In the genomic region with DNA sequence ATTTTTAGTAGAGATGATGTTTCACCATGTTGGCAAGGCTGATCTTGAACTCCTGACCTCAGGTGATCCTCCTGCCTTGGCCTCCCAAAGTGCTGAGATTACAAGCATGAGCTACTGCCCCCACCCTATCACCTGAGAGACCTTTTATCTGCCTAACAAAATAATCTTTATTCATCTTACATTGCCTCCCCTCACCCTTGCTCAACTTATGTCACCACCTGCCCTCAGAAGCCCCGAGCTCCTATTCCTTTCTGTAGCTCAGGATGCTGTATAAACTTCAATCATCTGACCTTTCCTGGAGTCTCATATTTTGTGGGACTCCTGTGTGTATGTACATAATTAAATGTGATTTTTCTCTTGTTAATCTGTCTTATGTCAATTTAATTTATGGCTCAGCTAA, we compare ENCODE assay signal across 20 cellular contexts. TPM values are rescaled to one million over a fixed set of nuclear protein-coding genes. Genes with fewer than 3 reads are reported as not detected.
DNase-seq lines count a peak whose midpoint lies in the region; TF ChIP-seq lines count a peak whose summit lies in the region.
"Had no signal": no experiment of that assay in that cellular context is flagged by ENCODE, and none has a peak within 500 bp of the region (broad histone marks: within the 10 kb centered on the region; RNA-seq: fewer than 3 reads in every experiment).

No MANE protein-coding gene starts in this region.

- H3K4me2 ChIP-seq in mammary epithelial cell (ENCODE audit: insufficient read depth, low read depth, low read length) = no peak overlapping the region
- H3K4me2 ChIP-seq: BLaER1 had no signal

- POLR2A ChIA-PET in MCF 10A (lab: Yijun Ruan, JAX) = interaction anchor here (0.7 to 1.2 kb wide), 2 partner anchors 10 to 17 kb away, joined by 3 to 4 read pairs; no protein-coding TSS in a partner anchor

- WGBS in mammary epithelial cell (ENCODE audit: low coverage, missing lambda C conversion rate) = 100% methylated on average over 1 of the region's 1 CpG

- H4K20me1 ChIP-seq in mammary epithelial cell (ENCODE audit: insufficient read depth, low read length) = no peaks in the 10 kb centered on the region
- H4K20me1 ChIP-seq: BLaER1 had no signal

- intact Hi-C loops in activated CD4-positive, alpha-beta T cell treated with anti-CD3 and anti-CD28 coated beads, Interleukin-2, amount 10 ng/mL, durations not matched to agents 24 days and 14 days (cut with micrococcal nuclease) = no loop called here
- intact Hi-C loops in MCF 10A (cut with micrococcal nuclease) = no loop called here
- intact Hi-C loops in mammary epithelial cell (cut with micrococcal nuclease) = no loop called here

- dilution Hi-C loops in mammary epithelial cell (cut with HindIII; ENCODE audit: low sequenced_read_pairs) = no loop called here

- no peaks in the 10 kb centered on the region for H3K27me3 Mint-ChIP-seq in activated CD4-positive, alpha-beta T cell treated with anti-CD3 and anti-CD28 coated beads, Interleukin-2, amount 10 ng/mL, durations not matched to agents 24 days and 14 days
- H3K27me3 Mint-ChIP-seq in MCF 10A (ENCODE audit: insufficient read depth, unreplicated experiment) = no peaks in the 10 kb centered on the region

- no peaks in the 10 kb centered on the region for H3K36me3 Mint-ChIP-seq in activated CD4-positive, alpha-beta T cell treated with anti-CD3 and anti-CD28 coated beads, Interleukin-2, amount 10 ng/mL, durations not matched to agents 24 days and 14 days (ENCODE audit: low read depth)
- no peaks in the 10 kb centered on the region for H3K36me3 Mint-ChIP-seq in MCF 10A (ENCODE audit: insufficient read depth, unreplicated experiment)
- H3K36me3 Mint-ChIP-seq: CD4-positive, CD25-positive, alpha-beta regulatory T cell; CD8-positive, alpha-beta T cell had no signal

- no peaks in the 10 kb centered on the region for H3K9me3 ChIP-seq in mammary epithelial cell (replicated peaks; ENCODE audit: insufficient read depth, low read length)
- H3K9me3 ChIP-seq in neutrophil = no peaks in the 10 kb centered on the region
- H3K9me3 ChIP-seq: BLaER1, Caco-2 had no signal

- H3K27ac Mint-ChIP-seq in activated CD4-positive, alpha-beta T cell treated with anti-CD3 and anti-CD28 coated beads, Interleukin-2, amount 10 ng/mL, durations not matched to agents 24 days and 14 days = no peak overlapping the region
- peak overlapping the region; percentile 75 for H3K27ac Mint-ChIP-seq in MCF 10A (ENCODE audit: low read depth, unreplicated experiment)
- H3K27ac Mint-ChIP-seq: B cell; CD4-positive, CD25-positive, alpha-beta regulatory T cell; CD8-positive, alpha-beta T cell; H9; HFFc6 had no signal

- H3K4me1 Mint-ChIP-seq in activated CD4-positive, alpha-beta T cell treated with anti-CD3 and anti-CD28 coated beads, Interleukin-2, amount 10 ng/mL, durations not matched to agents 24 days and 14 days = peaks cover 12% of the 10 kb centered on the region
- peaks cover 10% of the 10 kb centered on the region for H3K4me1 Mint-ChIP-seq in MCF 10A (ENCODE audit: insufficient read depth, unreplicated experiment)
- H3K4me1 Mint-ChIP-seq: B cell, H9 had no signal

- H3K4me3 Mint-ChIP-seq in activated CD4-positive, alpha-beta T cell treated with anti-CD3 and anti-CD28 coated beads, Interleukin-2, amount 10 ng/mL, durations not matched to agents 24 days and 14 days = no peak overlapping the region
- no peak overlapping the region for H3K4me3 Mint-ChIP-seq in MCF 10A (ENCODE audit: unreplicated experiment)
- H3K4me3 Mint-ChIP-seq: B cell; CD4-positive, CD25-positive, alpha-beta regulatory T cell; CD8-positive, alpha-beta T cell; H9; HFFc6 had no signal

- H3K36me3 ChIP-seq in mammary epithelial cell (ENCODE audit: insufficient read depth, low read length) = no peaks in the 10 kb centered on the region
- no peaks in the 10 kb centered on the region for H3K36me3 ChIP-seq in neutrophil
- H3K36me3 ChIP-seq: BLaER1 had no signal

- no peak overlapping the region for H2AFZ ChIP-seq in mammary epithelial cell (ENCODE audit: low read depth, low read length)
- H2AFZ ChIP-seq: GM23248 had no signal

- TF ChIP-seq CTCF in MCF 10A (IDR thresholded peaks at IDR 0.05; ENCODE audit: unreplicated experiment) (no peak), mammary epithelial cell (conservative IDR thresholded peaks at IDR 0.05 in 1 of 2, IDR thresholded peaks at IDR 0.05 in 1 of 2; ENCODE audit: extremely low read depth in 1 of 2, insufficient read depth in 1 of 2, low read depth in 1 of 2, low read length in 2 of 2) (no peak), neutrophil (IDR thresholded peaks at IDR 0.05) (no peak)

- H3K9ac ChIP-seq in mammary epithelial cell (ENCODE audit: insufficient read depth, low read length) = no peak overlapping the region
- H3K9ac ChIP-seq: BLaER1, GM23248 had no signal

- H3K27ac ChIP-seq in mammary epithelial cell (ENCODE audit: insufficient read depth, low read depth, low read length) (no peak overlapping the region), neutrophil (peak overlapping the region; percentile 62)
- H3K27ac ChIP-seq: 22Rv1, BLaER1, C4-2B, GM23248 had no signal

- H3K27me3 ChIP-seq in mammary epithelial cell (ENCODE audit: insufficient read depth, low read length) (no peaks in the 10 kb centered on the region), neutrophil (no peaks in the 10 kb centered on the region)
- H3K27me3 ChIP-seq: BLaER1 had no signal

- no peak overlapping the region for H3K4me3 ChIP-seq in mammary epithelial cell (replicated peaks in 1 of 3; ENCODE audit: insufficient read depth in 1 of 3, low read depth in 2 of 3, low read length in 3 of 3)
- no peak overlapping the region for H3K4me3 ChIP-seq in neutrophil (ENCODE audit: low read depth in 1 of 2, low read length in 1 of 2)
- H3K4me3 ChIP-seq: BLaER1, GM12878, GM23248 had no signal

- H3K4me1 ChIP-seq in mammary epithelial cell (ENCODE audit: insufficient read depth, low read length) = no peaks in the 10 kb centered on the region
- H3K4me1 ChIP-seq in neutrophil (ENCODE audit: control insufficient read depth in 1 of 2, insufficient read depth in 1 of 2, low read depth in 1 of 2, low read length in 1 of 2) = peaks cover 54 to 58% of the 10 kb centered on the region in 2 experiments
- H3K4me1 ChIP-seq: BLaER1, Caco-2 had no signal

- no peaks in the 10 kb centered on the region for H3K79me2 ChIP-seq in mammary epithelial cell (ENCODE audit: insufficient read depth, low read length)

- CTCF ChIA-PET in MCF 10A (lab: Yijun Ruan, JAX) (interaction anchor here (0.7 to 1.7 kb wide), 7 partner anchors 17 to 406 kb away, joined by 3 to 8 read pairs (median 3); partner anchors contain the start of gene ENPP6), mammary epithelial cell (lab: Charles Lee; ENCODE audit: low non-redundant PET) (no interaction called here)

- in situ Hi-C loops in mammary epithelial cell (cut with MboI; ENCODE audit: low sequenced_read_pairs in 2 of 2) = no loop called here

- BruUV-seq in MCF 10A (replicated peaks; lab: Mats Ljungman, UMichigan) = no TSS peak
- BruUV-seq in mammary epithelial cell (replicated peaks; lab: Mats Ljungman, UMichigan) = no TSS peak

- DNase-seq in activated CD4-positive, alpha-beta T cell treated with anti-CD3 and anti-CD28 coated beads, Interleukin-2, amount 10 ng/mL, durations not matched to agents 24 days and 14 days = peak; percentile 45
- DNase-seq in activated CD4-positive, alpha-beta T cell treated with anti-CD3 and anti-CD28 coated beads, Interleukin-2, amount 50 U/mL, for 4 hours = no peak
- DNase-seq in MCF 10A (ENCODE audit: unreplicated experiment) = no peak
- DNase-seq in mammary epithelial cell = no peak
- DNase-seq in DMS 273 treated with DMSO at 0.1 percent for 48 hours (lab: John Stamatoyannopoulos, UW) = no peak
- DNase-seq: Caco-2; CD4-positive, CD25-positive, alpha-beta regulatory T cell; CD8-positive, alpha-beta T cell; DMS79; EL; GDM1; H9; HFFc6 had no signal

- no peaks in the 10 kb centered on the region for H3K9me3 Mint-ChIP-seq in activated CD4-positive, alpha-beta T cell treated with anti-CD3 and anti-CD28 coated beads, Interleukin-2, amount 10 ng/mL, durations not matched to agents 24 days and 14 days
- H3K9me3 Mint-ChIP-seq in MCF 10A (ENCODE audit: unreplicated experiment) = no peaks in the 10 kb centered on the region
- H3K9me3 Mint-ChIP-seq: CD8-positive, alpha-beta T cell; HFFc6 had no signal

RNA-seq across cellular contexts. Expression of gene ENPP6, which starts 29.7 kb away (rescaled TPM):
- total RNA-seq in activated CD4-positive, alpha-beta T cell treated with anti-CD3 and anti-CD28 coated beads, Interleukin-2, amount 10 ng/mL, durations not matched to agents 24 days and 14 days = 0.61 and 1.2 TPM in 2 replicates
- total RNA-seq in MCF 10A (2022) = not detected in 2 replicates
- total RNA-seq in mammary epithelial cell = under 1 TPM in 1 of 2 donors, not detected in 1; 0.33 TPM
- polyA plus RNA-seq in mammary epithelial cell = 0.01 TPM
- polyA minus RNA-seq in mammary epithelial cell = not detected
- total RNA-seq: B cell; Caco-2; CD4-positive, CD25-positive, alpha-beta regulatory T cell; CD8-positive, alpha-beta T cell; GM23248; H9; HFFc6 had no signal
- polyA plus RNA-seq: CD4-positive, CD25-positive, alpha-beta regulatory T cell; GM23248 had no signal
